Comparison of ENCODE assay signal across 12 cellular contexts in the genomic region with DNA sequence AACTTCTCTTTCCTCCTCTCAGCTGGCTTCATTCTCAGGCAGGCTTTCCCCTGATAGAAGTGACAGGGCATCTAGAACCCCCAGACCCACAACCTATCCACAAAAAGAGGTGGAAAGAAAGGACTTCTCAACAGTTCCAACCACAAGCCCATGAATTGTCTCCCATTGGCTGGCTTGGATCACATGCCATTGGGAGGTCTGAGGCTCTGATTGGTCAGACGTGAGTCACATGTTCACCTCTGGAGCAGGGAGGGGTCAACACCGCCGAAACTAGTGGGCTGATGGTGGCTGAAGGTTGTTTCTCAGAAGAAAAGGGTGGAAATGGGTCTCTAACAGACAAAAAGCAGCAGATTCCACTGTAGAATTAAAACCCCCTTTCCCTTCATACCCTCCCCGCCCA. TPM values are rescaled to one million over a fixed set of nuclear protein-coding genes. Genes with fewer than 3 reads are reported as not detected.
DNase-seq lines count a peak whose midpoint lies in the region; ATAC-seq and TF ChIP-seq lines count a peak whose summit lies in the region.
"Had no signal": no experiment of that assay in that cellular context is flagged by ENCODE, and none has a peak within 500 bp of the region (broad histone marks: within the 10 kb centered on the region; RNA-seq: fewer than 3 reads in every experiment).

No MANE protein-coding gene starts in this region.

- TF ChIP-seq CTCF in brain microvascular endothelial cell (IDR thresholded peaks at IDR 0.05; ENCODE audit: low read depth, low read length, missing control alignments) (no peak), osteoblast (IDR thresholded peaks at IDR 0.05; ENCODE audit: extremely low read depth, low read depth, low read length) (no peak), osteocyte (IDR thresholded peaks at IDR 0.05) (no peak)

- intact Hi-C loops in activated CD4-positive, alpha-beta memory T cell treated with anti-CD3 and anti-CD28 coated beads for 36 hours (cut with micrococcal nuclease) = no loop called here

- H3K4me1 Mint-ChIP-seq in activated CD4-positive, alpha-beta memory T cell treated with anti-CD3 and anti-CD28 coated beads for 36 hours (ENCODE audit: low read depth) = no peaks in the 10 kb centered on the region
- no peaks in the 10 kb centered on the region for H3K4me1 Mint-ChIP-seq in osteocyte (ENCODE audit: unreplicated experiment)

- no peak overlapping the region for H3K27ac Mint-ChIP-seq in activated CD4-positive, alpha-beta memory T cell treated with anti-CD3 and anti-CD28 coated beads for 36 hours
- H3K27ac Mint-ChIP-seq in osteocyte (ENCODE audit: unreplicated experiment) = no peak overlapping the region
- H3K27ac Mint-ChIP-seq: mesothelial cell of epicardium; stimulated activated effector memory CD8-positive, alpha-beta T cell treated with anti-CD3 and anti-CD28 coated beads, Interleukin-12 subunit alpha, Interleukin-12 subunit beta, amount 100 ng/mL, for 72 hours had no signal

- peaks cover 44% of the 10 kb centered on the region for H3K4me1 ChIP-seq in osteoblast (ENCODE audit: insufficient read depth, low read length)

- no peaks in the 10 kb centered on the region for H3K79me2 ChIP-seq in osteoblast (ENCODE audit: insufficient read depth, low read length)

- H3K27me3 Mint-ChIP-seq in activated CD4-positive, alpha-beta memory T cell treated with anti-CD3 and anti-CD28 coated beads for 36 hours = peaks cover 1% of the 10 kb centered on the region
- H3K27me3 Mint-ChIP-seq in osteocyte (ENCODE audit: unreplicated experiment) = no peaks in the 10 kb centered on the region

- in situ Hi-C loops in brain microvascular endothelial cell (cut with HindIII; ENCODE audit: low pct_ligation_motif_present, low sequenced_read_pairs) = no loop called here

- H3K27me3 ChIP-seq in brain microvascular endothelial cell (replicated peaks) (no peaks in the 10 kb centered on the region), osteoblast (ENCODE audit: insufficient read depth, low read length) (no peaks in the 10 kb centered on the region)
- H3K27me3 ChIP-seq: spleen had no signal

- H3K4me3 ChIP-seq in brain microvascular endothelial cell (ENCODE audit: low read depth, low read length) (no peak overlapping the region), osteoblast (ENCODE audit: insufficient read depth, low read length) (no peak overlapping the region)
- H3K4me3 ChIP-seq: spleen had no signal

- POLR2A ChIA-PET in activated CD4-positive, alpha-beta memory T cell treated with anti-CD3 and anti-CD28 coated beads for 36 hours (lab: Charles Lee) = no interaction called here

- H2AFZ ChIP-seq in osteoblast (ENCODE audit: low read length) = no peak overlapping the region

- DNase-seq in ELR (ENCODE audit: low read depth) = peak; percentile 52
- DNase-seq in NAMALWA (ENCODE audit: low spot score) = peak; percentile 88
- peak; percentile 49 for DNase-seq in brain microvascular endothelial cell
- no peak for DNase-seq in osteoblast (ENCODE audit: insufficient read length, low spot score, missing footprints)
- DNase-seq in activated CD4-positive, alpha-beta memory T cell treated with anti-CD3 and anti-CD28 coated beads for 36 hours = no peak
- no peak for DNase-seq in osteocyte (ENCODE audit: extremely low spot score, unreplicated experiment)
- DNase-seq: NCI-H2029 treated with DMSO at 0.1 percent for 48 hours, spleen had no signal

- H3K9me3 ChIP-seq in osteoblast (ENCODE audit: low read depth, low read length) = no peaks in the 10 kb centered on the region

- H3K36me3 Mint-ChIP-seq in activated CD4-positive, alpha-beta memory T cell treated with anti-CD3 and anti-CD28 coated beads for 36 hours = no peaks in the 10 kb centered on the region
- H3K36me3 Mint-ChIP-seq in osteocyte (ENCODE audit: unreplicated experiment) = no peaks in the 10 kb centered on the region
- H3K36me3 Mint-ChIP-seq: stimulated activated effector memory CD8-positive, alpha-beta T cell treated with anti-CD3 and anti-CD28 coated beads, Interleukin-12 subunit alpha, Interleukin-12 subunit beta, amount 100 ng/mL, for 72 hours had no signal

- peak overlapping the region; percentile 28 for H3K4me2 ChIP-seq in osteoblast (ENCODE audit: insufficient read depth, low read length)

- no peak overlapping the region for H3K4me3 Mint-ChIP-seq in activated CD4-positive, alpha-beta memory T cell treated with anti-CD3 and anti-CD28 coated beads for 36 hours
- no peak overlapping the region for H3K4me3 Mint-ChIP-seq in osteocyte (ENCODE audit: unreplicated experiment)
- H3K4me3 Mint-ChIP-seq: mesothelial cell of epicardium; stimulated activated effector memory CD8-positive, alpha-beta T cell treated with anti-CD3 and anti-CD28 coated beads, Interleukin-12 subunit alpha, Interleukin-12 subunit beta, amount 100 ng/mL, for 72 hours had no signal

- H3K27ac ChIP-seq in brain microvascular endothelial cell = peak overlapping the region; percentile 66
- peak overlapping the region; percentile 88 for H3K27ac ChIP-seq in osteoblast (ENCODE audit: low read depth, low read length)

- peaks cover 2% of the 10 kb centered on the region for H3K36me3 ChIP-seq in brain microvascular endothelial cell (replicated peaks)
- H3K36me3 ChIP-seq in osteoblast (ENCODE audit: insufficient read depth, low read length) = no peaks in the 10 kb centered on the region

- H4K20me1 ChIP-seq in osteoblast (ENCODE audit: insufficient read depth, low read length) = no peaks in the 10 kb centered on the region

- H3K9me3 Mint-ChIP-seq in activated CD4-positive, alpha-beta memory T cell treated with anti-CD3 and anti-CD28 coated beads for 36 hours = no peaks in the 10 kb centered on the region
- no peaks in the 10 kb centered on the region for H3K9me3 Mint-ChIP-seq in osteocyte (ENCODE audit: unreplicated experiment)
- H3K9me3 Mint-ChIP-seq: stimulated activated effector memory CD8-positive, alpha-beta T cell treated with anti-CD3 and anti-CD28 coated beads, Interleukin-12 subunit alpha, Interleukin-12 subunit beta, amount 100 ng/mL, for 72 hours had no signal

- ATAC-seq in GM21619 (IDR thresholded peaks at IDR 0.05; ENCODE audit: unreplicated experiment) = no peak
- ATAC-seq in HG03159 (IDR thresholded peaks at IDR 0.05; ENCODE audit: unreplicated experiment) = no peak
- ATAC-seq: stimulated activated effector memory CD8-positive, alpha-beta T cell treated with anti-CD3 and anti-CD28 coated beads, Interleukin-12 subunit alpha, Interleukin-12 subunit beta, amount 100 ng/mL, for 72 hours had no signal

- CTCF ChIA-PET in activated CD4-positive, alpha-beta memory T cell treated with anti-CD3 and anti-CD28 coated beads for 36 hours (lab: Charles Lee) = no interaction called here

RNA-seq across cellular contexts. Expression of gene DRAM1, which starts 47.3 kb away (rescaled TPM):
- total RNA-seq in osteoblast (141 and 150 TPM in 2 replicates), osteocyte (18.2 and 20.0 TPM in 2 replicates)
- 1 to 10 TPM; 2.6 to 2.8 TPM for total RNA-seq in activated CD4-positive, alpha-beta memory T cell treated with anti-CD3 and anti-CD28 coated beads for 36 hours

Comparison
In these comparisons a context has a peak if more than half of its experiments do, and no peak if none do; other contexts are left out.
1. DNase-seq: peak in ELR (single experiment), NAMALWA (single experiment) and brain microvascular endothelial cell (single experiment); none in osteoblast (single experiment), activated CD4-positive, alpha-beta memory T cell treated with anti-CD3 and anti-CD28 coated beads for 36 hours (single experiment) and osteocyte (single experiment).